7 cellular contexts compared by ENCODE assay signal in genomic region chr16:88208776-88209175, GRCh38.
DNase-seq lines count a peak whose midpoint lies in the region; ATAC-seq, FAIRE-seq and TF ChIP-seq lines count a peak whose summit lies in the region.
"Not testable (repeated sequence)": the region's sequence is repeated elsewhere in the genome, so short reads cannot be mapped to it uniquely, and the experiment has no call there.

No MANE protein-coding gene starts in this region.

- not testable (repeated sequence) for H3K9me3 ChIP-seq in AG04450 (ENCODE audit: control insufficient read depth, insufficient read depth, low read length); PC-3 (ENCODE audit: low read length); HepG2 (ENCODE audit: low read length); testis

- not testable (repeated sequence) for H3K4me2 ChIP-seq in PC-3 (ENCODE audit: low read length); HepG2 (ENCODE audit: low read depth, low read length)

- H3K79me2 ChIP-seq in PC-3 (ENCODE audit: low read length); HepG2 (ENCODE audit: insufficient read depth, low read length): not testable (repeated sequence)

- TF ChIP-seq EP300 in HepG2 (IDR thresholded peaks at IDR 0.05; ENCODE audit: low read depth in 2 of 2, low read length in 2 of 2); HepG2 (CRISPR knock-in tag; IDR thresholded peaks at IDR 0.05; ENCODE audit: borderline replicate concordance): not testable (repeated sequence)

- H3K9me2 ChIP-seq in PC-3 (replicated peaks; ENCODE audit: low read length) = not testable (repeated sequence)

- not testable (repeated sequence) for H3K27me3 ChIP-seq in AG04450 (ENCODE audit: control insufficient read depth, insufficient read depth, low read length); PC-3 (ENCODE audit: low read length); testis
- H3K27me3 ChIP-seq in HepG2 (ENCODE audit: control insufficient read depth in 1 of 2, insufficient read depth in 2 of 2, low read length in 2 of 2) = peaks cover 1 to 20% of the 10 kb centered on the region in 2 experiments; a peak in 2 of 5 replicates

- H3K4me1 ChIP-seq in PC-3 (ENCODE audit: insufficient read depth, low read length); HepG2 (ENCODE audit: insufficient read depth, low read length); testis: not testable (repeated sequence)

- not testable (repeated sequence) for TF ChIP-seq POLR2A in HepG2 (IDR thresholded peaks at IDR 0.05; ENCODE audit: insufficient read depth in 1 of 2, low read depth in 2 of 2, low read length in 2 of 2); testis (IDR thresholded peaks at IDR 0.05)

- H4K20me1 ChIP-seq in PC-3 (ENCODE audit: low read length); HepG2 (ENCODE audit: insufficient read depth, low read length): not testable (repeated sequence)

- CTCF ChIA-PET in AG04450 (lab: Charles Lee); PC-3 (lab: Charles Lee); HepG2 (lab: Yijun Ruan, JAX; ENCODE audit: low intra/inter-chr PET ratio, low total read pairs): not testable (repeated sequence)

- 3% methylated on average over 5 of the region's 5 CpGs for WGBS in HepG2 (ENCODE audit: low lambda C conversion rate)
- WGBS in testis, 2 donors = 51 to 59% methylated on average over 5 of the region's 5 CpGs

- H3K27ac ChIP-seq in AG04450 (ENCODE audit: low read depth, low read length); PC-3 (ENCODE audit: low read length); HepG2 (ENCODE audit: extremely low read length, insufficient read depth, low read length); testis: not testable (repeated sequence)

- not testable (repeated sequence) for H3K4me3 ChIP-seq in AG04450 (ENCODE audit: low read depth, low read length); PC-3 (ENCODE audit: low read length); choroid plexus epithelial cell (ENCODE audit: low read depth, low read length); HepG2 (replicated peaks in 1 of 3; ENCODE audit: insufficient read depth in 1 of 3, low read depth in 2 of 3, low read length in 3 of 3); testis

- not testable (repeated sequence) for TF ChIP-seq CTCF in AG04450 (IDR thresholded peaks at IDR 0.05; ENCODE audit: low read depth, low read length); PC-3 (conservative IDR thresholded peaks at IDR 0.05; ENCODE audit: low read depth, low read length); choroid plexus epithelial cell (conservative IDR thresholded peaks at IDR 0.05; ENCODE audit: low read depth, low read length); HepG2 (CRISPR knock-in tag; IDR thresholded peaks at IDR 0.05); testis (IDR thresholded peaks at IDR 0.05)

- not testable (repeated sequence) for H3F3A ChIP-seq in PC-3 (ENCODE audit: low read length, unreplicated experiment)

- FAIRE-seq in HepG2 (lab: Jason Lieb, UNC) = not testable (repeated sequence)

- peak; percentile 32 for DNase-seq in AG04450 (ENCODE audit: low read depth, low spot score)
- peak; percentile 15 for DNase-seq in ELR (ENCODE audit: low read depth)
- DNase-seq in M059J (ENCODE audit: low read depth) = peak; percentile 40
- DNase-seq in PC-3 = peak; percentile 30
- peak; percentile 44 for DNase-seq in choroid plexus epithelial cell (ENCODE audit: low read depth)
- not testable (repeated sequence) for DNase-seq in HepG2 (ENCODE audit: low spot score)
- peak; percentile 9 for DNase-seq in testis

- ATAC-seq in PC-3 = peak; percentile 69
- ATAC-seq in HepG2 = peak; percentile 33; the same call in 1 of the 3 replicates

- not testable (repeated sequence) for TF ChIP-seq RAD21 in HepG2 (CRISPR knock-in tag; IDR thresholded peaks at IDR 0.05)

- H3K9ac ChIP-seq in PC-3 (ENCODE audit: low read length); HepG2 (ENCODE audit: insufficient read depth, low read depth, low read length): not testable (repeated sequence)

- intact Hi-C loops in PC-3 (cut with micrococcal nuclease); HepG2 (cut with micrococcal nuclease; ENCODE audit: unreplicated experiment); testis (cut with DNase I; ENCODE audit: low total_unique reads): not testable (repeated sequence)

- not testable (repeated sequence) for H2AFZ ChIP-seq in PC-3 (ENCODE audit: low read length); HepG2 (ENCODE audit: low read length)

- not testable (repeated sequence) for BruUV-seq in PC-3 (replicated peaks; lab: Mats Ljungman, UMichigan); HepG2 (replicated peaks; lab: Mats Ljungman, UMichigan)

- not testable (repeated sequence) for H3K36me3 ChIP-seq in PC-3 (ENCODE audit: low read depth, low read length); HepG2 (replicated peaks in 1 of 2; ENCODE audit: control insufficient read depth in 1 of 2, insufficient read depth in 2 of 2, low read length in 2 of 2); testis (ENCODE audit: low read depth, missing control alignments)

- POLR2A ChIA-PET in AG04450 (lab: Yijun Ruan, JAX); PC-3 (lab: Charles Lee; ENCODE audit: unreplicated experiment); HepG2 (lab: Yijun Ruan, JAX): not testable (repeated sequence)

- in situ Hi-C loops in HepG2 (cut with HindIII; ENCODE audit: extremely low pct_ligation_motif_present, low pct_unique_long_range_greater_than_20kb) = not testable (repeated sequence)
